Comparison of ENCODE assay signal across 8 cellular contexts in the genomic region with DNA sequence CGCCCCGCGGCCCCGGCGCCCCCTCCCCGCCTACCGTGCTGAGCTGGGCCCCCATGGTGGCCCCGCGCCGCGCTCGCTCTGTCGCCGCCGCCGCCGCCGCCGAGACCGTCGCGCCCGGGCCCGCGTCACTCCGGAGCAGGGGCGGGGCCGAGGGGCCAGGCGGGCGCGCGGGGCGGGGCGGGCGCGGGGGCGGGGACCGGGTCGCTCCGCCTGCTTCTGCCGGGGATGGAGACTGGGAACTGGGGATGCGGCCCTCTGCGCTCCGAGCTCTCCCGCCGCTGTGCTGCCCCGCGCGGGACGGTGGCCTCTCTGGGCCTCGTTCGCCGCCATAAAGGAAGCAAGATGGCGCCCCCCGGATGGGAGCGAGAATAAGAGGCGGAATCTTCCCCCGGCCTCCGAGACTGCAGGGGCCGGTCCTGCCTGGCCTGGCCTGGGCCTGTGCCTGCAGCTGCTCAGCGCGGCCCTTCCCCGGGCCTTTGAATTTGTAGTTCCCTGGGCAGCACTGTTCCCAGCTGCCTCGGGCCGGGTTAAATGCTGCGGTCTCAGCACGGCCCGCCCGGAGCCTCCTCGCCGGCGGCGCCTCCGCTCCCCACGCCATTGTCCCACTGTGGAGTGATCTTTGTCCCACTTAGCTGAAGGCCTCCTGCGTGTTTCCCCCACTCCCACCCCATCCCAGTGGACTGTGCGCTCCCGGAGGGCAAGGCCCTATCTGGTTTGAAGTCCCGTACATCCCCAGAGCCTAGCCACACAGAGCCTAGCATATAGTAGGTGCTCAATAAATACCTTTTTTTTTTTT. TPM values are rescaled to one million over a fixed set of nuclear protein-coding genes. Genes with fewer than 3 reads are reported as not detected.
DNase-seq lines count a peak whose midpoint lies in the region; ATAC-seq and TF ChIP-seq lines count a peak whose summit lies in the region.

Gene CYB5R3 (minus strand): TSS at position 132 of the 796 bp plus-strand sequence. CDS start 77 bp downstream, at position 55.

- H3K79me2 ChIP-seq in Karpas-422 (ENCODE audit: low read length) (peaks cover 45% of the 10 kb centered on the region), SK-N-SH (ENCODE audit: insufficient read depth) (peaks cover 45% of the 10 kb centered on the region)

- 68% methylated on average over 7 of the region's 79 CpGs for WGBS in SK-N-SH (ENCODE audit: low lambda C conversion rate)

- peak; percentile 42 for ATAC-seq in GM21717 (IDR thresholded peaks at IDR 0.05; ENCODE audit: unreplicated experiment)

- H3K36me3 ChIP-seq in Karpas-422 (ENCODE audit: insufficient read depth, low read length) = no peaks in the 10 kb centered on the region
- H3K36me3 ChIP-seq in SK-N-SH (replicated peaks in 1 of 2; ENCODE audit: control insufficient read depth in 1 of 2, insufficient read depth in 2 of 2, low read length in 1 of 2) = no peaks in the 10 kb centered on the region

- peaks cover 29% of the 10 kb centered on the region for H3K4me1 Mint-ChIP-seq in activated naive CD4-positive, alpha-beta T cell treated with anti-CD3 and anti-CD28 coated beads, Interleukin-2, amount 10 ng/mL, durations not matched to agents 7 days and 5 days

- no peaks in the 10 kb centered on the region for H3K9me3 Mint-ChIP-seq in activated naive CD4-positive, alpha-beta T cell treated with anti-CD3 and anti-CD28 coated beads, Interleukin-2, amount 10 ng/mL, durations not matched to agents 7 days and 5 days

- H3K4me3 Mint-ChIP-seq in activated naive CD4-positive, alpha-beta T cell treated with anti-CD3 and anti-CD28 coated beads, Interleukin-2, amount 10 ng/mL, durations not matched to agents 7 days and 5 days = peak within 1 kb of the TSS; percentile 94

- no peaks in the 10 kb centered on the region for H3K9me3 ChIP-seq in Karpas-422 (ENCODE audit: low read length)
- H3K9me3 ChIP-seq in SK-N-SH = no peaks in the 10 kb centered on the region

- no peak for TF ChIP-seq EP300 in SK-N-SH (IDR thresholded peaks at IDR 0.05; ENCODE audit: borderline replicate concordance in 1 of 2, low read depth in 1 of 2, low read length in 1 of 2)

- H3K9me2 ChIP-seq in Karpas-422 (replicated peaks; ENCODE audit: insufficient read depth, low read length) = no peaks in the 10 kb centered on the region
- no peaks in the 10 kb centered on the region for H3K9me2 ChIP-seq in SK-N-SH

- H3K4me3 ChIP-seq in Karpas-422 (ENCODE audit: low read length) (peak within 1 kb of the TSS; percentile 95), SK-N-SH (ENCODE audit: low read depth in 2 of 2, low read length in 1 of 2) (peak within 1 kb of the TSS; percentile 72 to 77)

- POLR2A ChIA-PET in SK-N-SH (lab: Yijun Ruan, JAX) = interaction anchor here (0.5 to 1.3 kb wide), 6 partner anchors 9 to 35 kb away, joined by 3 to 6 read pairs (median 4); partner anchors contain the start of gene POLDIP3

- H3K9ac ChIP-seq in Karpas-422 (ENCODE audit: low read length) (peak within 1 kb of the TSS; percentile 95), SK-N-SH (peak within 1 kb of the TSS; percentile 87)

- H3K4me2 ChIP-seq in Karpas-422 (ENCODE audit: low read depth, low read length, poor library complexity, severe bottlenecking) (peak within 1 kb of the TSS; percentile 94), SK-N-SH (peak within 1 kb of the TSS; percentile 82)

- TF ChIP-seq RAD21 in SK-N-SH (IDR thresholded peaks at IDR 0.05; ENCODE audit: low read length) = 0 out of 2 replicates have a peak, but pooled peaks have one; percentile 30

- H3K27ac Mint-ChIP-seq in activated naive CD4-positive, alpha-beta T cell treated with anti-CD3 and anti-CD28 coated beads, Interleukin-2, amount 10 ng/mL, durations not matched to agents 7 days and 5 days = peak within 1 kb of the TSS; percentile 94

- H2AFZ ChIP-seq in Karpas-422 (ENCODE audit: low read length) = peak within 1 kb of the TSS; percentile 84; the same call in 1 of the 2 replicates
- H2AFZ ChIP-seq in SK-N-SH (ENCODE audit: low read depth) = peak within 1 kb of the TSS; percentile 65; the same call in 1 of the 2 replicates

- peak within 1 kb of the TSS; percentile 48; the same call in 1 of the 2 replicates for H3K27ac ChIP-seq in Karpas-422 (ENCODE audit: low read length)
- H3K27ac ChIP-seq in SK-N-SH (ENCODE audit: low read depth in 2 of 2, low read length in 1 of 2) = peak within 1 kb of the TSS; percentile 62
- peak within 1 kb of the TSS; percentile 92 for H3K27ac ChIP-seq in substantia nigra (ENCODE audit: low read depth, low read length, poor library complexity, severe bottlenecking)

- peak; percentile 14 for DNase-seq in DMS153 treated with DMSO at 0.1 percent for 48 hours (lab: John Stamatoyannopoulos, UW; ENCODE audit: unreplicated experiment)
- peak; percentile 93 for DNase-seq in Karpas-422
- peak; percentile 95 for DNase-seq in SK-N-SH
- peak; percentile 86 for DNase-seq in activated naive CD4-positive, alpha-beta T cell treated with anti-CD3 and anti-CD28 coated beads, Interleukin-2, amount 10 ng/mL, durations not matched to agents 7 days and 5 days
- peak; percentile 93 for DNase-seq in germinal center (ENCODE audit: low spot score)
- DNase-seq in nucleus accumbens (lab: John Stamatoyannopoulos, UW) = peak in 55 of 56 donors; percentile 36 to 88 (median 72)
- DNase-seq in substantia nigra (lab: John Stamatoyannopoulos, UW) = peak in 48 of 49 donors; percentile 20 to 91 (median 70)

- no peaks in the 10 kb centered on the region for H3F3A ChIP-seq in SK-N-SH (replicated peaks; ENCODE audit: insufficient read depth)

- H3K27me3 ChIP-seq in Karpas-422 (ENCODE audit: low read length) (no peaks in the 10 kb centered on the region), SK-N-SH (ENCODE audit: insufficient read depth) (no peaks in the 10 kb centered on the region)

- peaks cover 16% of the 10 kb centered on the region for H3K27me3 Mint-ChIP-seq in activated naive CD4-positive, alpha-beta T cell treated with anti-CD3 and anti-CD28 coated beads, Interleukin-2, amount 10 ng/mL, durations not matched to agents 7 days and 5 days

- H3K36me3 Mint-ChIP-seq in activated naive CD4-positive, alpha-beta T cell treated with anti-CD3 and anti-CD28 coated beads, Interleukin-2, amount 10 ng/mL, durations not matched to agents 7 days and 5 days = no peaks in the 10 kb centered on the region

- TF ChIP-seq CTCF in SK-N-SH (IDR thresholded peaks at IDR 0.05) = no peak

- CTCF ChIA-PET in SK-N-SH (lab: Yijun Ruan, JAX) = interaction anchor here (1.1 to 1.3 kb wide), 3 partner anchors 10 to 13 kb away, joined by 3 to 5 read pairs (median 4); no protein-coding TSS in a partner anchor
- CTCF ChIA-PET in activated naive CD4-positive, alpha-beta T cell treated with anti-CD3 and anti-CD28 coated beads, Interleukin-2, amount 10 ng/mL, durations not matched to agents 7 days and 5 days (lab: Charles Lee) = interaction anchor here (1.6 kb wide), 1 partner anchor 11 kb away, joined by 5 read pairs; no protein-coding TSS in a partner anchor

- peaks cover 46% of the 10 kb centered on the region for H3K4me1 ChIP-seq in Karpas-422 (ENCODE audit: low read length)
- H3K4me1 ChIP-seq in SK-N-SH (ENCODE audit: control insufficient read depth in 1 of 2, insufficient read depth in 2 of 2, low read depth in 1 of 2, low read length in 1 of 2) = peaks cover 0 to 6% of the 10 kb centered on the region in 2 experiments; a peak in 1 of 4 replicates

- peaks cover 9% of the 10 kb centered on the region; the same call in 1 of the 2 replicates for H4K20me1 ChIP-seq in Karpas-422 (ENCODE audit: insufficient read depth, low read depth, low read length)
- peaks cover under 1% of the 10 kb centered on the region; the same call in 1 of the 2 replicates for H4K20me1 ChIP-seq in SK-N-SH (ENCODE audit: insufficient read depth)

TF ChIP-seq in SK-N-SH, 30 proteins besides CTCF, POLR2A, EP300 and RAD21:
- TF ChIP-seq YY1 (IDR thresholded peaks at IDR 0.05; ENCODE audit: low read depth) = peak; percentile 65; the same call in 1 of the 2 replicates
- TF ChIP-seq SIN3A (IDR thresholded peaks at IDR 0.05; ENCODE audit: borderline replicate concordance, low read depth, low read length) = no peak

RNA-seq across cellular contexts. Expression of gene CYB5R3, which starts in this region (rescaled TPM):
- total RNA-seq in Karpas-422 (2014; rRNA removed; shearing (Covaris generic); ENCODE audit: low replicate concordance) = 27.5 and 30.1 TPM in 2 replicates
- polyA plus RNA-seq in SK-N-SH (2012; rRNA removed) = 86.8 and 106 TPM in 2 replicates
- polyA plus RNA-seq in SK-N-SH (2012; cell fraction: cytosol; rRNA removed) = 56.6 and 75.2 TPM in 2 replicates
- 58.9 and 65.5 TPM in 2 replicates for polyA plus RNA-seq in SK-N-SH (2012; cell fraction: nucleus; rRNA removed)

Comparison
In these comparisons a context has a peak if more than half of its experiments do, and no peak if none do; other contexts are left out.
1. Peak in every context shown above with its lines: DNase-seq, ATAC-seq, H3K4me3 ChIP-seq and H3K27ac ChIP-seq.
2. DNase-seq: peak in every context shown above with its lines; median percentile 95 in SK-N-SH; 93 in Karpas-422; 93 in germinal center; 86 in activated naive CD4-positive, alpha-beta T cell treated with anti-CD3 and anti-CD28 coated beads, Interleukin-2, amount 10 ng/mL, durations not matched to agents 7 days and 5 days; 72 in nucleus accumbens; 70 in substantia nigra; 14 in DMS153 treated with DMSO at 0.1 percent for 48 hours.